Comparison of ENCODE assay signal across 8 cellular contexts in the genomic region with DNA sequence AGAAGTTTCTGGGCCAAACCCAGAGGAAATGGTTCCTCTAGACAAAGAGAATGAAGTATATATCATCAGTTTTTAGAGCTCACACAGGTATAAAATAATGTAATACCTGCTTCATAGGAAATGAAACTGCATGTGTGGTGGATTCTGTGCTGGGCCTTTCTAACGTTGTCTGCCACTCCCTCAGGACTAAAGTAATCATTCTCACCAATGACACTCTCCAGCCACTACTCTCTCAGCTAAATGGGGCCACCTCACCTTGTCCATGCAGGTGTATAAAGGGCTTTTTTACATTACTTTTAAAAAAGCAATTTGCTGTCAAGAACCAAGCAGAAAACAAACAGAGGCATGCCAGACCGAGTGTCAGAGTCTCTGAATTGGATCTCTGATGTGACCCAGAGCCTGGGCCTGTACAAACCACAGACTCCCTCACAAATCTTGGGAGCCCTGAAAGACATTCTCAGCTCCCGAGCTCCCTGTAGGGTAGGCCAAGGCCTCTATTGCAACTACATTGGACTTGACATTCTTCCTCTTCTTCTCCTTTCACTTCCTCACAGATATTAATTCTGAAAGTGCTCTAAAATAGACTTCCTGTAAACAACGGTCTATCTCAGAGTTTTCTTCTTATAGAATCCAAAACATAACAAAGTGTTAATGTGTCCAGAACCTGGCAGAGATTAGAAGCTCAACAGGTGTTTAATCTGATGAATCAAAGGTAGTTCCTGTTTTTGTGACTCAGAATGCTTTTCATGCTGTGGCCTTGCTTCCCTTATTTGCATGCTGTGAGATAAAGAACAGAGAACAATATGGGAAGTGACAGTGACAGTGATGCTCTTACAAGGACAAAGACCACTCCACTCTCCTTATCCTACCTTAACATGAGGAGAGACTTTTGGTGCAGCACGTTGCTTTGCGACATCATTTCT. TPM values are rescaled to one million over a fixed set of nuclear protein-coding genes. Genes with fewer than 3 reads are reported as not detected.
DNase-seq lines count a peak whose midpoint lies in the region; ATAC-seq lines count a peak whose summit lies in the region.

No MANE protein-coding gene starts in this region.

- peak; percentile 34 for DNase-seq in Jurkat, Clone E6-1 (ENCODE audit: low read depth, low spot score)
- DNase-seq in stimulated activated CD4-positive, alpha-beta T cell treated with anti-CD3 and anti-CD28 coated beads, Interleukin-1b, Interleukin-23, amount 100 ng/mL, for 48 hours, result no peak
- no peak for DNase-seq in activated CD4-positive, alpha-beta T cell treated with anti-CD3 and anti-CD28 coated beads, Interleukin-2, amount 50 U/mL, for 48 hours
- no peak for DNase-seq in HuH-7 (ENCODE audit: low spot score)

- H3K4me1 ChIP-seq in thymus (ENCODE audit: control insufficient read depth, insufficient read depth, low read length), result peaks cover 7% of the 10 kb centered on the region

- no peaks in the 10 kb centered on the region for H3K9me3 ChIP-seq in thymus (ENCODE audit: control insufficient read depth)

- ATAC-seq in GM18498 (IDR thresholded peaks at IDR 0.05; ENCODE audit: unreplicated experiment) (peak; percentile 82), GM21528 (IDR thresholded peaks at IDR 0.05; ENCODE audit: low FRiP score, unreplicated experiment) (peak; percentile 94)

- WGBS in thymus, result 21% methylated on average over 6 of the region's 6 CpGs

- peak overlapping the region; percentile 20 for H3K27ac ChIP-seq in cingulate gyrus (ENCODE audit: low read depth, low read length)
- H3K27ac ChIP-seq in thymus (ENCODE audit: low read depth), result peak overlapping the region; percentile 58

- no peaks in the 10 kb centered on the region for H3K27me3 ChIP-seq in thymus (ENCODE audit: control insufficient read depth, insufficient read depth)

- no peaks in the 10 kb centered on the region for H3K36me3 ChIP-seq in thymus (ENCODE audit: control insufficient read depth, insufficient read depth)

- no peak overlapping the region for H3K4me3 ChIP-seq in Jurkat, Clone E6-1 (ENCODE audit: low read length)
- H3K4me3 ChIP-seq in thymus (ENCODE audit: low read length), result no peak overlapping the region

RNA-seq across cellular contexts. Expression of gene AIM2, which starts 8.6 kb away (rescaled TPM):
- polyA plus RNA-seq in Jurkat, Clone E6-1 (2012; ENCODE audit: insufficient read depth, insufficient read length), result not detected
- 7.6 TPM for polyA plus RNA-seq in thymus

RNA-seq across cellular contexts. Expression of gene IFI16, which starts 58.3 kb away (rescaled TPM):
- polyA plus RNA-seq in Jurkat, Clone E6-1 (2012; ENCODE audit: insufficient read depth, insufficient read length), result 218 TPM
- polyA plus RNA-seq in thymus, result 254 TPM
